8 cellular contexts compared by ENCODE assay signal in genomic region chr3:186209810-186210752, GRCh38.
DNase-seq lines count a peak whose midpoint lies in the region; ATAC-seq lines count a peak whose summit lies in the region.

No MANE protein-coding gene starts in this region.

- peak overlapping the region; percentile 5 for H3K9ac ChIP-seq in mesendoderm (ENCODE audit: low read length)

- no peaks in the 10 kb centered on the region for H3K27me3 ChIP-seq in mesendoderm (ENCODE audit: insufficient read depth, low read length, poor library complexity)

- no peak overlapping the region for H4K8ac ChIP-seq in mesendoderm (ENCODE audit: low read depth, low read length)

- no CpG with 5 or more reads among the region's 20 CpGs for WGBS in mesendoderm (ENCODE audit: extremely low coverage, insufficient coverage, low lambda C conversion rate)

- no peak overlapping the region for H3K4me2 ChIP-seq in mesendoderm (ENCODE audit: low read length)

- no peak overlapping the region for H2BK5ac ChIP-seq in mesendoderm (ENCODE audit: low read length)

- no peaks in the 10 kb centered on the region for H3K36me3 ChIP-seq in mesendoderm (ENCODE audit: control insufficient read depth, insufficient read depth, low read length)

- H3K4ac ChIP-seq in mesendoderm (ENCODE audit: low read depth, low read length) = no peak overlapping the region

- H3K79me2 ChIP-seq in mesendoderm (ENCODE audit: control insufficient read depth, insufficient read depth, low read length) = no peaks in the 10 kb centered on the region

- no peak overlapping the region for H2AK5ac ChIP-seq in mesendoderm (ENCODE audit: low read length)

- no peak overlapping the region for H3K23ac ChIP-seq in mesendoderm (ENCODE audit: low read length)

- ATAC-seq in HG03135 (IDR thresholded peaks at IDR 0.05; ENCODE audit: unreplicated experiment) (peak; percentile 34), GM21447 (IDR thresholded peaks at IDR 0.05; ENCODE audit: unreplicated experiment) (no peak)

- peak overlapping the region; percentile 18 for H3K27ac ChIP-seq in mesendoderm (ENCODE audit: low read depth, low read length)

- no peak overlapping the region for H3K4me3 ChIP-seq in mesendoderm (ENCODE audit: low read length)

- no peak overlapping the region for H2BK15ac ChIP-seq in mesendoderm (replicated peaks; ENCODE audit: low read depth)

- H3K18ac ChIP-seq in mesendoderm (ENCODE audit: low read length) = peak overlapping the region; percentile 24

- DNase-seq in C1 segment of cervical spinal cord (lab: John Stamatoyannopoulos, UW) (peak in 13 of 14 donors; percentile 47 to 91 (median 84)), OCI-M2 (lab: John Stamatoyannopoulos, UW; ENCODE audit: unreplicated experiment) (peak; percentile 70), ecto neural progenitor cell (ENCODE audit: low spot score) (peak; percentile 86), mesendoderm (peak; percentile 84), SHP77 treated with DMSO at 0.1 percent for 48 hours (lab: John Stamatoyannopoulos, UW) (no peak), NCI-H2081 treated with DMSO at 0.1 percent for 48 hours (lab: John Stamatoyannopoulos, UW) (no peak)

- H3K4me1 ChIP-seq in mesendoderm (ENCODE audit: control insufficient read depth, low read depth, low read length) = peaks cover 7% of the 10 kb centered on the region

- H4K5ac ChIP-seq in mesendoderm (ENCODE audit: low read length) = peak overlapping the region; percentile 1

- H3K56ac ChIP-seq in mesendoderm (ENCODE audit: low read length) = peak overlapping the region; percentile 63

- H3K79me1 ChIP-seq in mesendoderm (ENCODE audit: low read length) = no peaks in the 10 kb centered on the region

- H2BK120ac ChIP-seq in mesendoderm (ENCODE audit: low read depth, low read length) = no peak overlapping the region

Comparison
In these comparisons a context has a peak if more than half of its experiments do, and no peak if none do; other contexts are left out.
1. DNase-seq: peak in C1 segment of cervical spinal cord (13 of 14), OCI-M2 (single experiment), ecto neural progenitor cell (single experiment) and mesendoderm (single experiment); none in SHP77 treated with DMSO at 0.1 percent for 48 hours (single experiment) and NCI-H2081 treated with DMSO at 0.1 percent for 48 hours (single experiment).